Comparison of ENCODE assay signal across 20 cellular contexts in genomic region chr2:221410487-221410886, GRCh38.
"Had no signal": no experiment of that assay in that cellular context is flagged by ENCODE, and none has a peak within 500 bp of the region (broad histone marks: within the 10 kb centered on the region; RNA-seq: fewer than 3 reads in every experiment).

No MANE protein-coding gene starts in this region.

- H3K4me1 ChIP-seq: SJSA1 had no signal

- H3K27me3 ChIP-seq: MG63, SJSA1 had no signal

- H3K36me3 ChIP-seq: MG63, SJSA1 had no signal

- H3K27ac ChIP-seq: HL-60, SJSA1, SK-N-MC had no signal

- H3K4me3 ChIP-seq: MG63, SJSA1, SK-N-MC had no signal

- H3K9me3 ChIP-seq: MG63, SJSA1 had no signal

- DNase-seq: KBM-7, MG63, NCI-H1092, NCI-H1105 treated with DMSO at 0.1 percent for 48 hours, NCI-H1417 treated with DMSO at 0.1 percent for 48 hours, NCI-H146, NCI-H1694 treated with DMSO at 0.1 percent for 48 hours, NCI-H1930, NCI-H2081, NCI-H2107, NCI-H2227 treated with DMSO at 0.1 percent for 48 hours, NCI-H524, NCI-H69, NCI-H774, Right ventricle myocardium superior, RPMI8226, SIG-M5 had no signal
